Comparison of ENCODE assay signal across 8 cellular contexts in genomic region chr2:31812051-31812798, GRCh38.
DNase-seq lines count a peak whose midpoint lies in the region; ATAC-seq and TF ChIP-seq lines count a peak whose summit lies in the region.

No MANE protein-coding gene starts in this region.

- POLR2A ChIA-PET in GM10248 (lab: Yijun Ruan, JAX) (no interaction called here), activated B cell treated with CpG ODN at 0.5 μM for 24 hours (lab: Charles Lee) (no interaction called here)

- CTCF ChIA-PET in GM10248 (lab: Yijun Ruan, JAX) (no interaction called here), activated B cell treated with CpG ODN at 0.5 μM for 24 hours (lab: Charles Lee) (no interaction called here)

- no peaks in the 10 kb centered on the region for H3K9me3 ChIP-seq in mesodermal cell (ENCODE audit: control insufficient read depth, low read length)

- peak overlapping the region; percentile 36 for H3K27ac ChIP-seq in mesodermal cell (ENCODE audit: low read depth, low read length, severe bottlenecking)

- peak overlapping the region; percentile 90 for H3K27ac Mint-ChIP-seq in activated B cell treated with CpG ODN at 0.5 μM for 24 hours

- H3K4me1 ChIP-seq in mesodermal cell (ENCODE audit: control insufficient read depth, insufficient read depth, low read length, poor library complexity, severe bottlenecking): peaks cover 8% of the 10 kb centered on the region

- TF ChIP-seq CTCF in GM10248 (IDR thresholded peaks at IDR 0.05; ENCODE audit: control extremely low read depth, extremely low read depth, low read depth, missing control alignments) (no peak), activated B cell treated with CpG ODN at 0.5 μM for 24 hours (IDR thresholded peaks at IDR 0.05) (no peak)

- no peaks in the 10 kb centered on the region for H3K9me3 Mint-ChIP-seq in activated B cell treated with CpG ODN at 0.5 μM for 24 hours

- intact Hi-C loops in activated B cell treated with CpG ODN at 0.5 μM for 24 hours (cut with micrococcal nuclease): no loop called here
- intact Hi-C loops in Right ventricle myocardium superior (cut with DNase I): no loop called here

- H3K36me3 ChIP-seq in mesodermal cell (ENCODE audit: control insufficient read depth, insufficient read depth, low read length): no peaks in the 10 kb centered on the region

- no peaks in the 10 kb centered on the region for H3K27me3 Mint-ChIP-seq in activated B cell treated with CpG ODN at 0.5 μM for 24 hours

- no peak overlapping the region for H3K4me3 ChIP-seq in mesodermal cell (ENCODE audit: extremely low read depth, insufficient read depth, low read length, poor library complexity, severe bottlenecking)

- no CpG with 5 or more reads among the region's 2 CpGs for WGBS in mesodermal cell (ENCODE audit: insufficient coverage in 2 of 2), 2 experiments

- ATAC-seq in GM21367 (IDR thresholded peaks at IDR 0.05; ENCODE audit: unreplicated experiment) (peak; percentile 100), HG03521 (IDR thresholded peaks at IDR 0.05; ENCODE audit: unreplicated experiment) (peak; percentile 99), activated B cell treated with CpG ODN at 0.5 μM for 24 hours (ENCODE audit: low read depth) (peak; percentile 84), Right ventricle myocardium superior (ENCODE audit: poor library complexity) (no peak)

- peak overlapping the region; percentile 1 for H3K4me3 Mint-ChIP-seq in activated B cell treated with CpG ODN at 0.5 μM for 24 hours

- DNase-seq in GM10248 (ENCODE audit: extremely low spot score): peak; percentile 74
- DNase-seq in activated B cell treated with CpG ODN at 0.5 μM for 24 hours: no peak
- DNase-seq in nucleus accumbens (lab: John Stamatoyannopoulos, UW): no peak
- DNase-seq in Right ventricle myocardium superior: no peak
- no peak for DNase-seq in NCI-H446 treated with DMSO at 0.1 percent for 48 hours (lab: John Stamatoyannopoulos, UW)

- H3K36me3 Mint-ChIP-seq in activated B cell treated with CpG ODN at 0.5 μM for 24 hours (ENCODE audit: low read depth): no peaks in the 10 kb centered on the region

- H3K4me1 Mint-ChIP-seq in activated B cell treated with CpG ODN at 0.5 μM for 24 hours: peaks cover 15% of the 10 kb centered on the region
